Comparison of ENCODE assay signal across 13 cellular contexts in the genomic region with DNA sequence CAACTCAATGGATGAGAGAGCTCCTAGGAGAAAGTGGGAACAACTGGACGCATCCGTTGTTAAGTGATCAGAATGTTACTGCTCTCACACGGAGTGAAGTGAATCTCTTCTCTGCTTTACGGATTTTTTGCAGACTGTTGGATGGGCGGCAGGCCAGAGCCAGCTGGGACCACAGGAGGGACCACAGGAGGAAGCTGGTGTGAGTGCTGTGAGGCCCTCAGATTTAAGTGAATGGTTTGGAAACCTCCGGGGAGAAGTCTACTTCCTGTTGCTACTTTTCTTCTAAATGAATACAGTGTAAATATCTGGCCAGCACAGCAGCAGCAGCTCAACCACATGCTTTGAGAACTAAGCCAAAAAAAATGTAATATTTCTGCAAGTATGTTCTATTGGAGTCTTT. TPM values are rescaled to one million over a fixed set of nuclear protein-coding genes. Genes with fewer than 3 reads are reported as not detected.
DNase-seq lines count a peak whose midpoint lies in the region; ATAC-seq and TF ChIP-seq lines count a peak whose summit lies in the region.
"Had no signal": no experiment of that assay in that cellular context is flagged by ENCODE, and none has a peak within 500 bp of the region (broad histone marks: within the 10 kb centered on the region; RNA-seq: fewer than 3 reads in every experiment).

No MANE protein-coding gene starts in this region.

- peak in 1 of 3 donors; percentile 41 for ATAC-seq in natural killer cell
- ATAC-seq in natural killer cell treated with Interleukin-12 subunit alpha and Interleukin-12 subunit beta and Interleukin-15 and Interleukin-18, amount 100 ng/mL, for 72 hours, result no peak
- ATAC-seq in upper lobe of right lung, result peak; percentile 35
- no peak for ATAC-seq in GM21619 (IDR thresholded peaks at IDR 0.05; ENCODE audit: unreplicated experiment)

- H3K36me3 Mint-ChIP-seq in natural killer cell, result no peaks in the 10 kb centered on the region
- no peaks in the 10 kb centered on the region for H3K36me3 Mint-ChIP-seq in natural killer cell treated with Interleukin-12 subunit alpha and Interleukin-12 subunit beta and Interleukin-15 and Interleukin-18, amount 100 ng/mL, for 72 hours
- H3K36me3 Mint-ChIP-seq: CD4-positive, CD25-positive, alpha-beta regulatory T cell had no signal

- intact Hi-C loops in natural killer cell (cut with micrococcal nuclease), result no loop called here
- intact Hi-C loops in upper lobe of right lung (cut with DNase I), result no loop called here

- no peaks in the 10 kb centered on the region for H3K27me3 Mint-ChIP-seq in natural killer cell (ENCODE audit: low read depth in 2 of 2)
- H3K27me3 Mint-ChIP-seq in natural killer cell treated with Interleukin-12 subunit alpha and Interleukin-12 subunit beta and Interleukin-15 and Interleukin-18, amount 100 ng/mL, for 72 hours, result peaks cover 2 to 19% of the 10 kb centered on the region in 2 donors

- no peak overlapping the region for H3K4me3 Mint-ChIP-seq in natural killer cell
- no peak overlapping the region for H3K4me3 Mint-ChIP-seq in natural killer cell treated with Interleukin-12 subunit alpha and Interleukin-12 subunit beta and Interleukin-15 and Interleukin-18, amount 100 ng/mL, for 72 hours
- H3K4me3 Mint-ChIP-seq: activated CD4-positive, alpha-beta T cell treated with anti-CD3 and anti-CD28 coated beads for 36 hours; CD4-positive, CD25-positive, alpha-beta regulatory T cell had no signal

- DNase-seq in natural killer cell, result no peak
- DNase-seq in natural killer cell treated with Interleukin-12 subunit alpha and Interleukin-12 subunit beta and Interleukin-15 and Interleukin-18, amount 100 ng/mL, for 72 hours (ENCODE audit: low spot score), result no peak
- DNase-seq in NOMO-1 treated with DMSO at 0.1 percent for 48 hours (lab: John Stamatoyannopoulos, UW; ENCODE audit: unreplicated experiment), result peak; percentile 74
- DNase-seq in fibroblast of peridontal ligament (ENCODE audit: extremely low read depth), result peak; percentile 3
- DNase-seq in upper lobe of right lung, result no peak
- no peak for DNase-seq in NCI-H1930 (lab: John Stamatoyannopoulos, UW)
- DNase-seq in GM13976 (ENCODE audit: low spot score), result no peak
- DNase-seq: activated CD4-positive, alpha-beta T cell treated with anti-CD3 and anti-CD28 coated beads for 36 hours; activated naive CD4-positive, alpha-beta T cell; CD4-positive, CD25-positive, alpha-beta regulatory T cell had no signal

- peak overlapping the region; percentile 30 for H3K27ac ChIP-seq in upper lobe of right lung
- H3K27ac ChIP-seq: SJCRH30 had no signal

- no peaks in the 10 kb centered on the region for H3K36me3 ChIP-seq in upper lobe of right lung
- H3K36me3 ChIP-seq: SJCRH30 had no signal

- TF ChIP-seq CTCF in natural killer cell (IDR thresholded peaks at IDR 0.05), result no peak
- TF ChIP-seq CTCF in upper lobe of right lung (IDR thresholded peaks at IDR 0.05), result no peak
- TF ChIP-seq CTCF in GM13976 (IDR thresholded peaks at IDR 0.05; ENCODE audit: borderline replicate concordance, control extremely low read depth, extremely low read depth, insufficient read depth, missing control alignments), result no peak

- H3K9me3 Mint-ChIP-seq in natural killer cell, result no peaks in the 10 kb centered on the region
- no peaks in the 10 kb centered on the region for H3K9me3 Mint-ChIP-seq in natural killer cell treated with Interleukin-12 subunit alpha and Interleukin-12 subunit beta and Interleukin-15 and Interleukin-18, amount 100 ng/mL, for 72 hours

- H3K27ac Mint-ChIP-seq in natural killer cell, result peak overlapping the region; percentile 23 to 70
- no peak overlapping the region for H3K27ac Mint-ChIP-seq in natural killer cell treated with Interleukin-12 subunit alpha and Interleukin-12 subunit beta and Interleukin-15 and Interleukin-18, amount 100 ng/mL, for 72 hours
- H3K27ac Mint-ChIP-seq: activated CD4-positive, alpha-beta T cell treated with anti-CD3 and anti-CD28 coated beads for 36 hours had no signal

- peaks cover 7% of the 10 kb centered on the region for H3K4me1 ChIP-seq in upper lobe of right lung
- H3K4me1 ChIP-seq: SJCRH30 had no signal

- no peaks in the 10 kb centered on the region for H3K9me3 ChIP-seq in upper lobe of right lung
- H3K9me3 ChIP-seq: SJCRH30 had no signal

- in situ Hi-C loops in GM13976 (cut with MboI; ENCODE audit: low sequenced_read_pairs, unreplicated experiment), result no loop called here

- H3K4me3 ChIP-seq in upper lobe of right lung, result no peak overlapping the region
- H3K4me3 ChIP-seq: SJCRH30 had no signal

- H3K27me3 ChIP-seq in upper lobe of right lung, result no peaks in the 10 kb centered on the region
- H3K27me3 ChIP-seq: SJCRH30 had no signal

- peaks cover 28 to 29% of the 10 kb centered on the region in 2 donors for H3K4me1 Mint-ChIP-seq in natural killer cell
- peaks cover 13 to 28% of the 10 kb centered on the region in 2 donors for H3K4me1 Mint-ChIP-seq in natural killer cell treated with Interleukin-12 subunit alpha and Interleukin-12 subunit beta and Interleukin-15 and Interleukin-18, amount 100 ng/mL, for 72 hours (ENCODE audit: low read depth in 2 of 2)
- H3K4me1 Mint-ChIP-seq: CD4-positive, CD25-positive, alpha-beta regulatory T cell had no signal

RNA-seq across cellular contexts. Expression of gene PPP1R14C, which starts 23.6 kb away (rescaled TPM):
- total RNA-seq in natural killer cell, result not detected
- total RNA-seq in natural killer cell treated with Interleukin-12 subunit alpha and Interleukin-12 subunit beta and Interleukin-15 and Interleukin-18, amount 100 ng/mL, for 72 hours, result under 1 TPM in 1 of 2 donors, not detected in 1; 0.73 TPM
- 10.0 TPM for total RNA-seq in upper lobe of right lung
- total RNA-seq: CD4-positive, CD25-positive, alpha-beta regulatory T cell; pulmonary artery endothelial cell; SJCRH30 had no signal

RNA-seq across cellular contexts. Expression of gene ULBP3, which starts 50.3 kb away (rescaled TPM):
- total RNA-seq in natural killer cell (1 to 10 TPM in 1 of 3 donors, under 1 TPM in 2; 0.64 to 1.5 (median 0.75) TPM), upper lobe of right lung (3.8 TPM)
- total RNA-seq in natural killer cell treated with Interleukin-12 subunit alpha and Interleukin-12 subunit beta and Interleukin-15 and Interleukin-18, amount 100 ng/mL, for 72 hours, result under 1 TPM; 0.45 to 0.98 TPM

Comparison
In these comparisons a context has a peak if more than half of its experiments do, and no peak if none do; other contexts are left out.
1. H3K27ac Mint-ChIP-seq: peak in natural killer cell (2 of 2); none in natural killer cell treated with Interleukin-12 subunit alpha and Interleukin-12 subunit beta and Interleukin-15 and Interleukin-18, amount 100 ng/mL, for 72 hours (0 of 2).
2. DNase-seq: peak in NOMO-1 treated with DMSO at 0.1 percent for 48 hours (single experiment) and fibroblast of peridontal ligament (single experiment); none in natural killer cell (single experiment), natural killer cell treated with Interleukin-12 subunit alpha and Interleukin-12 subunit beta and Interleukin-15 and Interleukin-18, amount 100 ng/mL, for 72 hours (single experiment), upper lobe of right lung (single experiment), NCI-H1930 (0 of 2) and GM13976 (single experiment).